In genomic region chr1:59046730-59047157, GRCh38 we compare ENCODE assay signal across 8 cellular contexts.
DNase-seq lines count a peak whose midpoint lies in the region; ATAC-seq and TF ChIP-seq lines count a peak whose summit lies in the region.

No MANE protein-coding gene starts in this region.

- 0 out of 2 replicates have a peak, but pooled peaks cover 3% of the 10 kb centered on the region for H3K36me3 ChIP-seq in GM23338 (ENCODE audit: insufficient read depth)
- no peaks in the 10 kb centered on the region for H3K36me3 ChIP-seq in Peyer's patch
- no peaks in the 10 kb centered on the region for H3K36me3 ChIP-seq in stomach
- H3K36me3 ChIP-seq in effector memory CD4-positive, alpha-beta T cell (ENCODE audit: control insufficient read depth, insufficient read depth, low read length), result no peaks in the 10 kb centered on the region

- H3K4me2 ChIP-seq in GM23338, result no peak overlapping the region

- H4K20me1 ChIP-seq in GM23338 (replicated peaks; ENCODE audit: insufficient read depth), result no peaks in the 10 kb centered on the region

- H3K36me3 Mint-ChIP-seq in GM23338 (ENCODE audit: low read depth), result peaks cover 7% of the 10 kb centered on the region; the same call in 2 of the 3 replicates
- no peaks in the 10 kb centered on the region for H3K36me3 Mint-ChIP-seq in dendritic cell treated with granulocyte-macrophage colony-stimulating factor and Interleukin-4, amounts not matched to agents 40 ng/mL and 50 ng/mL, for 4 days (ENCODE audit: low read depth)

- H3K27ac ChIP-seq in GM23338 (ENCODE audit: low read depth) (no peak overlapping the region), Peyer's patch (peak overlapping the region; percentile 13 to 72 (median 60)), stomach (peak overlapping the region in 4 of 5 donors; percentile 10 to 72 (median 53))
- no peak overlapping the region for H3K27ac ChIP-seq in effector memory CD4-positive, alpha-beta T cell (ENCODE audit: insufficient read depth, low read length, poor library complexity, severe bottlenecking)

- DNase-seq in GM23338 (ENCODE audit: low spot score), result peak; percentile 21
- peak in 2 of 3 donors; percentile 59 to 68 for DNase-seq in Peyer's patch
- DNase-seq in stomach, result peak; percentile 36
- DNase-seq in NCI-H1105 (lab: John Stamatoyannopoulos, UW), result no peak
- DNase-seq in effector memory CD4-positive, alpha-beta T cell, result no peak
- DNase-seq in DMS53 treated with DMSO at 0.1 percent for 48 hours (lab: John Stamatoyannopoulos, UW; ENCODE audit: unreplicated experiment), result no peak

- H3K4me1 Mint-ChIP-seq in GM23338, result peaks cover 3% of the 10 kb centered on the region
- peaks cover 38% of the 10 kb centered on the region for H3K4me1 Mint-ChIP-seq in dendritic cell treated with granulocyte-macrophage colony-stimulating factor and Interleukin-4, amounts not matched to agents 40 ng/mL and 50 ng/mL, for 4 days (ENCODE audit: low read depth)

- ATAC-seq in GM18499 (IDR thresholded peaks at IDR 0.05; ENCODE audit: insufficient read depth, unreplicated experiment), result peak; percentile 91
- ATAC-seq in GM23338, result peak; percentile 77

- H3K4me1 ChIP-seq in GM23338 (ENCODE audit: insufficient read depth), result no peaks in the 10 kb centered on the region
- peaks cover 0 to 29% (median 11%) of the 10 kb centered on the region in 4 donors for H3K4me1 ChIP-seq in Peyer's patch
- peaks cover 11 to 45% (median 27%) of the 10 kb centered on the region in 4 donors for H3K4me1 ChIP-seq in stomach
- peaks cover 19% of the 10 kb centered on the region for H3K4me1 ChIP-seq in effector memory CD4-positive, alpha-beta T cell (ENCODE audit: control insufficient read depth, insufficient read depth, low read length, poor library complexity, severe bottlenecking)

- H3K9me3 ChIP-seq in Peyer's patch (no peaks in the 10 kb centered on the region), stomach (no peaks in the 10 kb centered on the region)
- no peaks in the 10 kb centered on the region for H3K9me3 ChIP-seq in effector memory CD4-positive, alpha-beta T cell (ENCODE audit: control insufficient read depth, low read length)

- no peaks in the 10 kb centered on the region; the same call in 1 of the 2 replicates for H3F3A ChIP-seq in GM23338 (replicated peaks; ENCODE audit: low read depth)

- H3K4me3 Mint-ChIP-seq in GM23338, result no peak overlapping the region
- no peak overlapping the region for H3K4me3 Mint-ChIP-seq in dendritic cell treated with granulocyte-macrophage colony-stimulating factor and Interleukin-4, amounts not matched to agents 40 ng/mL and 50 ng/mL, for 4 days

- no peak overlapping the region for H3K4me3 ChIP-seq in GM23338
- H3K4me3 ChIP-seq in Peyer's patch, result no peak overlapping the region
- H3K4me3 ChIP-seq in stomach, result no peak overlapping the region
- no peak overlapping the region for H3K4me3 ChIP-seq in effector memory CD4-positive, alpha-beta T cell (ENCODE audit: insufficient read depth, low read depth, low read length, poor library complexity, severe bottlenecking)

- H3K79me2 ChIP-seq in GM23338 (replicated peaks; ENCODE audit: insufficient read depth), result no peaks in the 10 kb centered on the region

- 16 to 28% (median 22%) methylated on average over 2 of the region's 2 CpGs for WGBS in stomach, 5 donors

- TF ChIP-seq EP300 in stomach (IDR thresholded peaks at IDR 0.05), result no peak

- no peak overlapping the region for H3K27ac Mint-ChIP-seq in GM23338
- H3K27ac Mint-ChIP-seq in dendritic cell treated with granulocyte-macrophage colony-stimulating factor and Interleukin-4, amounts not matched to agents 40 ng/mL and 50 ng/mL, for 4 days, result peak overlapping the region; percentile 37

- peak overlapping the region; percentile 16; the same call in 1 of the 2 replicates for H2AFZ ChIP-seq in GM23338

- H3K9me3 Mint-ChIP-seq in GM23338, result peaks cover 2% of the 10 kb centered on the region; the same call in 1 of the 3 replicates
- H3K9me3 Mint-ChIP-seq in dendritic cell treated with granulocyte-macrophage colony-stimulating factor and Interleukin-4, amounts not matched to agents 40 ng/mL and 50 ng/mL, for 4 days, result no peaks in the 10 kb centered on the region

- no peaks in the 10 kb centered on the region for H3K27me3 ChIP-seq in GM23338 (ENCODE audit: insufficient read depth)
- no peaks in the 10 kb centered on the region for H3K27me3 ChIP-seq in Peyer's patch
- no peaks in the 10 kb centered on the region for H3K27me3 ChIP-seq in stomach
- H3K27me3 ChIP-seq in effector memory CD4-positive, alpha-beta T cell (replicated peaks; ENCODE audit: control insufficient read depth, insufficient read depth, low read length, poor library complexity, severe bottlenecking), result no peaks in the 10 kb centered on the region

- 0 out of 2 replicates have a peak, but pooled peaks cover 9% of the 10 kb centered on the region for H3K9me2 ChIP-seq in GM23338 (ENCODE audit: insufficient read depth)

- H3K27me3 Mint-ChIP-seq in GM23338 (ENCODE audit: insufficient read depth, low read depth, poor library complexity), result peaks cover 7% of the 10 kb centered on the region
- H3K27me3 Mint-ChIP-seq in dendritic cell treated with granulocyte-macrophage colony-stimulating factor and Interleukin-4, amounts not matched to agents 40 ng/mL and 50 ng/mL, for 4 days, result peaks cover 6% of the 10 kb centered on the region

- intact Hi-C loops in dendritic cell treated with granulocyte-macrophage colony-stimulating factor and Interleukin-4, amounts not matched to agents 40 ng/mL and 50 ng/mL, for 4 days (cut with micrococcal nuclease), result no loop called here
- intact Hi-C loops in stomach (cut with DNase I; ENCODE audit: low total_unique reads), result no loop called here

- TF ChIP-seq CTCF in GM23338 (conservative IDR thresholded peaks at IDR 0.05; ENCODE audit: low read depth in 2 of 2) (peak in 1 of 2 experiments; percentile 12; a peak in 1 of 4 replicates), Peyer's patch (IDR thresholded peaks at IDR 0.05) (peak in 4 of 6 experiments; percentile 18 to 37 (median 34)), stomach (IDR thresholded peaks at IDR 0.05) (peak in 1 of 7 experiments; percentile 29)

- TF ChIP-seq POLR2A in Peyer's patch (IDR thresholded peaks at IDR 0.05), result no peak
- TF ChIP-seq POLR2A in stomach (IDR thresholded peaks at IDR 0.05), result no peak

TF ChIP-seq in GM23338, 12 proteins besides CTCF, POLR2A, EP300 and RAD21 (continues in another document):
- no peak for TF ChIP-seq JUNB (IDR thresholded peaks at IDR 0.05; ENCODE audit: unreplicated experiment)
- TF ChIP-seq ZNF114 (CRISPR knock-in tag; IDR thresholded peaks at IDR 0.05), result no peak
- TF ChIP-seq EZH2phosphoT487 (IDR thresholded peaks at IDR 0.05; ENCODE audit: unreplicated experiment), result no peak
- TF ChIP-seq POLR2AphosphoS5 (IDR thresholded peaks at IDR 0.05; ENCODE audit: low read depth), result no peak
- no peak for TF ChIP-seq ETS1 (IDR thresholded peaks at IDR 0.05)

Comparison
In these comparisons a context has a peak if more than half of its experiments do, and no peak if none do; other contexts are left out.
1. DNase-seq: peak in GM23338 (single experiment), Peyer's patch (2 of 3) and stomach (single experiment); none in NCI-H1105 (single experiment), effector memory CD4-positive, alpha-beta T cell (0 of 3) and DMS53 treated with DMSO at 0.1 percent for 48 hours (single experiment).
2. H3K27ac ChIP-seq: peak in Peyer's patch (4 of 4) and stomach (4 of 5); none in GM23338 (single experiment) and effector memory CD4-positive, alpha-beta T cell (single experiment).